Comparison of ENCODE assay signal across 25 cellular contexts in genomic region chr13:47457631-47458030, GRCh38.
DNase-seq lines count a peak whose midpoint lies in the region; ATAC-seq, FAIRE-seq and TF ChIP-seq lines count a peak whose summit lies in the region.
"Had no signal": no experiment of that assay in that cellular context is flagged by ENCODE, and none has a peak within 500 bp of the region (broad histone marks: within the 10 kb centered on the region; RNA-seq: fewer than 3 reads in every experiment).

No MANE protein-coding gene starts in this region.

- POLR2A ChIA-PET in RWPE1 (lab: Yijun Ruan, JAX; ENCODE audit: low non-redundant PET): no interaction called here

- H3K79me2 ChIP-seq in osteoblast (ENCODE audit: insufficient read depth, low read length): no peaks in the 10 kb centered on the region

- no peak for ATAC-seq in GM18511 (IDR thresholded peaks at IDR 0.05; ENCODE audit: unreplicated experiment)
- no peak for ATAC-seq in GM18498 (IDR thresholded peaks at IDR 0.05; ENCODE audit: unreplicated experiment)
- ATAC-seq: HepG2, Right ventricle myocardium inferior had no signal

- FAIRE-seq in RCC 7860 (lab: Jason Lieb, UNC) (no peak), GM12891 (lab: Jason Lieb, UNC) (no peak)
- FAIRE-seq: HepG2, keratinocyte had no signal

- DNase-seq in EL (peak; percentile 48), RWPE1 (ENCODE audit: low spot score) (peak; percentile 9), fibroblast of gingiva (ENCODE audit: low read depth) (peak; percentile 92), osteoblast (ENCODE audit: insufficient read length, low spot score, missing footprints) (peak; percentile 49), RCC 7860 (ENCODE audit: low spot score) (no peak), GM12891 (ENCODE audit: insufficient read length, low spot score) (no peak)
- DNase-seq: CD4-positive, alpha-beta T cell; effector CD8-positive, alpha-beta T cell; erythroblast; GDM1; H9; NCI-H2081; NCI-H345; NCI-H82; posterior cingulate gyrus; sigmoid colon; stimulated activated CD8-positive, alpha-beta memory T cell treated with anti-CD3 and anti-CD28 coated beads, Interleukin-4, amount 100 ng/mL, for 48 hours; T1000; trophoblast cell had no signal

- H2AFZ ChIP-seq in osteoblast (ENCODE audit: low read length): no peak overlapping the region

- H3K4me2 ChIP-seq in osteoblast (ENCODE audit: insufficient read depth, low read length): no peak overlapping the region

- TF ChIP-seq CTCF in RWPE1 (conservative IDR thresholded peaks at IDR 0.05; ENCODE audit: low read depth) (no peak), osteoblast (IDR thresholded peaks at IDR 0.05; ENCODE audit: extremely low read depth, low read depth, low read length) (no peak)

- H3K27ac ChIP-seq in RWPE1 (peak overlapping the region; percentile 86), osteoblast (ENCODE audit: low read depth, low read length) (no peak overlapping the region)
- H3K27ac ChIP-seq: HL-60, sigmoid colon had no signal

- H3K27me3 ChIP-seq in osteoblast (ENCODE audit: insufficient read depth, low read length): no peaks in the 10 kb centered on the region
- H3K27me3 ChIP-seq: sigmoid colon had no signal

- no peak overlapping the region for H3K4me3 ChIP-seq in osteoblast (ENCODE audit: insufficient read depth, low read length)
- H3K4me3 ChIP-seq: sigmoid colon had no signal

- TF ChIP-seq POLR2A in GM12891 (IDR thresholded peaks at IDR 0.05; ENCODE audit: low read depth, low read length): no peak

- H4K20me1 ChIP-seq in osteoblast (ENCODE audit: insufficient read depth, low read length): no peaks in the 10 kb centered on the region

- H3K36me3 ChIP-seq in osteoblast (ENCODE audit: insufficient read depth, low read length): no peaks in the 10 kb centered on the region
- H3K36me3 ChIP-seq: sigmoid colon had no signal

- peaks cover 9% of the 10 kb centered on the region for H3K4me1 ChIP-seq in osteoblast (ENCODE audit: insufficient read depth, low read length)
- H3K4me1 ChIP-seq: sigmoid colon had no signal

- CTCF ChIA-PET in RWPE1 (lab: Yijun Ruan, JAX): no interaction called here

- H3K9me3 ChIP-seq in osteoblast (ENCODE audit: low read depth, low read length): no peaks in the 10 kb centered on the region
- H3K9me3 ChIP-seq: sigmoid colon had no signal

TF ChIP-seq in GM12891, 5 proteins besides CTCF, POLR2A, EP300 and RAD21:
- TF ChIP-seq TAF1 (IDR thresholded peaks at IDR 0.05; ENCODE audit: low read depth, low read length) (no peak), POLR2AphosphoS5 (IDR thresholded peaks at IDR 0.05; ENCODE audit: low read depth, low read length) (no peak), POU2F2 (IDR thresholded peaks at IDR 0.05; ENCODE audit: low read depth, low read length) (no peak), SPI1 (IDR thresholded peaks at IDR 0.05; ENCODE audit: low read depth, low read length) (no peak), PAX5 (IDR thresholded peaks at IDR 0.05; ENCODE audit: insufficient read depth, low read length, severe bottlenecking) (no peak)

Comparison
In these comparisons a context has a peak if more than half of its experiments do, and no peak if none do; other contexts are left out.
1. DNase-seq: peak in EL (single experiment), RWPE1 (single experiment), fibroblast of gingiva (single experiment) and osteoblast (single experiment); none in RCC 7860 (single experiment) and GM12891 (single experiment).